7 cellular contexts compared by ENCODE assay signal in genomic region chrX:119698835-119699234, GRCh38. TPM values are rescaled to one million over a fixed set of nuclear protein-coding genes. Genes with fewer than 3 reads are reported as not detected.
A peak's percentile ranks its signal among the peaks of the same experiment; 100 is the strongest.
DNase-seq lines count a peak whose midpoint lies in the region; ATAC-seq and TF ChIP-seq lines count a peak whose summit lies in the region.

No MANE protein-coding gene starts in this region.

- ATAC-seq in HG02885 (IDR thresholded peaks at IDR 0.05; ENCODE audit: poor library complexity, unreplicated experiment) (peak; percentile 40), GM21447 (IDR thresholded peaks at IDR 0.05; ENCODE audit: unreplicated experiment) (no peak)

- H3K27ac ChIP-seq in DOHH2 (ENCODE audit: low read depth, low read length) (no peak overlapping the region), OCI-LY3 (ENCODE audit: low read length) (peak overlapping the region; percentile 21; the same call in 1 of the 2 replicates), neutrophil (no peak overlapping the region)

- H3K27me3 ChIP-seq in DOHH2 (ENCODE audit: control insufficient read depth, low read length) (no peaks in the 10 kb centered on the region), OCI-LY3 (ENCODE audit: low read depth, low read length) (peaks cover 2% of the 10 kb centered on the region; the same call in 1 of the 2 replicates), neutrophil (no peaks in the 10 kb centered on the region)

- no peak overlapping the region for H3K4me3 Mint-ChIP-seq in endothelial cell (ENCODE audit: unreplicated experiment)

- no peak overlapping the region for H3K4me3 ChIP-seq in DOHH2 (ENCODE audit: low read length)
- H3K4me3 ChIP-seq in OCI-LY3 (ENCODE audit: low read length): no peak overlapping the region
- no peak overlapping the region for H3K4me3 ChIP-seq in neutrophil (ENCODE audit: low read depth in 1 of 2, low read length in 1 of 2)

- peaks cover 6% of the 10 kb centered on the region; the same call in 1 of the 2 replicates for H3F3A ChIP-seq in DOHH2 (ENCODE audit: control insufficient read depth, insufficient read depth)

- H3K4me2 ChIP-seq in DOHH2 (ENCODE audit: low read length) (no peak overlapping the region), OCI-LY3 (ENCODE audit: low read length) (peak overlapping the region; percentile 30)

- H2AFZ ChIP-seq in OCI-LY3 (ENCODE audit: low read depth, low read length): no peak overlapping the region

- no peak overlapping the region for H3K9ac ChIP-seq in OCI-LY3 (ENCODE audit: low read length)

- H3K9me3 ChIP-seq in DOHH2 (ENCODE audit: control insufficient read depth, insufficient read depth, low read length) (no peaks in the 10 kb centered on the region), OCI-LY3 (ENCODE audit: insufficient read depth, low read length) (no peaks in the 10 kb centered on the region), neutrophil (no peaks in the 10 kb centered on the region)

- no peaks in the 10 kb centered on the region for H3K9me2 ChIP-seq in DOHH2 (replicated peaks; ENCODE audit: control insufficient read depth, low read length)

- H3K36me3 ChIP-seq in DOHH2 (ENCODE audit: control insufficient read depth, low read length): no peaks in the 10 kb centered on the region
- no peaks in the 10 kb centered on the region for H3K36me3 ChIP-seq in OCI-LY3 (replicated peaks; ENCODE audit: low read depth, low read length)
- H3K36me3 ChIP-seq in neutrophil: no peaks in the 10 kb centered on the region

- no peaks in the 10 kb centered on the region for H3K4me1 Mint-ChIP-seq in endothelial cell (ENCODE audit: unreplicated experiment)

- H3K27me3 Mint-ChIP-seq in endothelial cell (ENCODE audit: unreplicated experiment): no peaks in the 10 kb centered on the region

- DNase-seq in endothelial cell (ENCODE audit: low spot score): peak; percentile 30
- DNase-seq in activated CD8-positive, alpha-beta memory T cell treated with anti-CD3 and anti-CD28 coated beads, Interleukin-2, amount 50 U/mL, for 4 hours: no peak

- TF ChIP-seq CTCF in DOHH2 (IDR thresholded peaks at IDR 0.05; ENCODE audit: low read depth, low read length, poor library complexity, severe bottlenecking) (peak; percentile 61), OCI-LY3 (IDR thresholded peaks at IDR 0.05; ENCODE audit: low read depth, low read length) (peak; percentile 65), endothelial cell (IDR thresholded peaks at IDR 0.05; ENCODE audit: unreplicated experiment) (peak; percentile 29), neutrophil (IDR thresholded peaks at IDR 0.05) (peak; percentile 32)

- peaks cover 43% of the 10 kb centered on the region for H3K4me1 ChIP-seq in DOHH2 (ENCODE audit: control insufficient read depth, low read length)
- H3K4me1 ChIP-seq in OCI-LY3 (ENCODE audit: low read length): peaks cover 49% of the 10 kb centered on the region
- H3K4me1 ChIP-seq in neutrophil (ENCODE audit: control insufficient read depth in 1 of 2, insufficient read depth in 1 of 2, low read depth in 1 of 2, low read length in 1 of 2): peaks cover 5 to 6% of the 10 kb centered on the region in 2 experiments

- no peak overlapping the region for H3K27ac Mint-ChIP-seq in endothelial cell (ENCODE audit: unreplicated experiment)

- H3K79me2 ChIP-seq in DOHH2 (ENCODE audit: control insufficient read depth, low read length) (peaks cover 5% of the 10 kb centered on the region; the same call in 1 of the 2 replicates), OCI-LY3 (ENCODE audit: low read length) (no peaks in the 10 kb centered on the region)

- H4K20me1 ChIP-seq in DOHH2 (ENCODE audit: control insufficient read depth, insufficient read depth, low read depth, low read length) (no peaks in the 10 kb centered on the region), OCI-LY3 (ENCODE audit: insufficient read depth, low read length) (no peaks in the 10 kb centered on the region)

- H3K36me3 Mint-ChIP-seq in endothelial cell (ENCODE audit: low read depth, unreplicated experiment): no peaks in the 10 kb centered on the region

- H3K9me3 Mint-ChIP-seq in endothelial cell (ENCODE audit: unreplicated experiment): no peaks in the 10 kb centered on the region

RNA-seq across cellular contexts. Expression of gene SEPTIN6, which starts 5.9 kb away (rescaled TPM):
- 19.8 TPM for total RNA-seq in endothelial cell (ENCODE audit: unreplicated experiment)

RNA-seq across cellular contexts. Expression of gene SOWAHD, which starts 59.6 kb away (rescaled TPM):
- total RNA-seq in endothelial cell (ENCODE audit: unreplicated experiment): not detected
